8 cellular contexts compared by ENCODE assay signal in genomic region chr22:21952586-21953571, GRCh38. TPM values are rescaled to one million over a fixed set of nuclear protein-coding genes. Genes with fewer than 3 reads are reported as not detected.
DNase-seq lines count a peak whose midpoint lies in the region; ATAC-seq and TF ChIP-seq lines count a peak whose summit lies in the region.

A gene with protein sequence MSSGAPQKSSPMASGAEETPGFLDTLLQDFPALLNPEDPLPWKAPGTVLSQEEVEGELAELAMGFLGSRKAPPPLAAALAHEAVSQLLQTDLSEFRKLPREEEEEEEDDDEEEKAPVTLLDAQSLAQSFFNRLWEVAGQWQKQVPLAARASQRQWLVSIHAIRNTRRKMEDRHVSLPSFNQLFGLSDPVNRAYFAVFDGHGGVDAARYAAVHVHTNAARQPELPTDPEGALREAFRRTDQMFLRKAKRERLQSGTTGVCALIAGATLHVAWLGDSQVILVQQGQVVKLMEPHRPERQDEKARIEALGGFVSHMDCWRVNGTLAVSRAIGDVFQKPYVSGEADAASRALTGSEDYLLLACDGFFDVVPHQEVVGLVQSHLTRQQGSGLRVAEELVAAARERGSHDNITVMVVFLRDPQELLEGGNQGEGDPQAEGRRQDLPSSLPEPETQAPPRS (minus strand): TSS chr22:21952848. CDS start chr22:21946048, 6,800 bp downstream.

- DNase-seq in BE2C = peak; percentile 91
- DNase-seq in GM19238 (ENCODE audit: insufficient read length, low spot score) = peak; percentile 96
- DNase-seq in Panc1 (ENCODE audit: low read depth, low spot score) = no peak
- DNase-seq in activated T-cell treated with anti-CD3 and anti-CD28 coated beads, Interleukin-2, amount 50 U/mL, for 48 hours = peak; percentile 91 to 94
- peak; percentile 93 for DNase-seq in esophagus muscularis mucosa (ENCODE audit: extremely low spot score)
- peak; percentile 90 for DNase-seq in myocyte (ENCODE audit: low read depth)
- peak; percentile 77 for DNase-seq in stimulated activated CD8-positive, alpha-beta memory T cell treated with anti-CD3 and anti-CD28 coated beads, Interleukin-7, amount 100 ng/mL, for 24 hours (ENCODE audit: low read depth)

- H3K36me3 ChIP-seq in BE2C (no peaks in the 10 kb centered on the region), HUES48 (ENCODE audit: control insufficient read depth, insufficient read depth, low read length) (no peaks in the 10 kb centered on the region), Panc1 (ENCODE audit: control insufficient read depth, insufficient read depth, low read length) (no peaks in the 10 kb centered on the region; the same call in 1 of the 2 replicates), esophagus muscularis mucosa (peaks cover 0 to 3% (median 2%) of the 10 kb centered on the region in 4 donors)

- BruUV-seq in Panc1 (replicated peaks; lab: Mats Ljungman, UMichigan) = no TSS peak

- no peak for TF ChIP-seq POLR2A in esophagus muscularis mucosa (IDR thresholded peaks at IDR 0.05; ENCODE audit: low read depth)

- ATAC-seq in Panc1 = peak; percentile 89

- H3K4me1 ChIP-seq in BE2C (no peaks in the 10 kb centered on the region), HUES48 (ENCODE audit: control insufficient read depth, insufficient read depth, low read length) (0 out of 2 replicates have a peak, but pooled peaks cover 5% of the 10 kb centered on the region), Panc1 (ENCODE audit: control insufficient read depth, insufficient read depth, low read length) (peaks cover 4% of the 10 kb centered on the region; the same call in 1 of the 2 replicates), esophagus muscularis mucosa (peaks cover 37 to 49% (median 47%) of the 10 kb centered on the region in 4 donors)

- no peaks in the 10 kb centered on the region for H3K27me3 ChIP-seq in BE2C
- peaks cover 12% of the 10 kb centered on the region; the same call in 1 of the 2 replicates for H3K27me3 ChIP-seq in HUES48 (ENCODE audit: control insufficient read depth, insufficient read depth, low read length)
- no peaks in the 10 kb centered on the region for H3K27me3 ChIP-seq in Panc1 (ENCODE audit: control insufficient read depth, insufficient read depth, low read length)
- no peaks in the 10 kb centered on the region for H3K27me3 ChIP-seq in esophagus muscularis mucosa

- POLR2A ChIA-PET in Panc1 (lab: Charles Lee) = no interaction called here

- CTCF ChIA-PET in Panc1 (lab: Charles Lee) = interaction anchor here (1.1 kb wide), 1 partner anchor 15 kb away, joined by 3 read pairs; no protein-coding TSS in a partner anchor

- in situ Hi-C loops in Panc1 (cut with HindIII; ENCODE audit: low pct_unique_long_range_greater_than_20kb, low sequenced_read_pairs) = no loop called here

- H3K9ac ChIP-seq in HUES48 (ENCODE audit: low read depth, low read length) = no peak within 1 kb of the TSS

- intact Hi-C loops in Panc1 (cut with micrococcal nuclease; ENCODE audit: unreplicated experiment) (no loop called here), esophagus muscularis mucosa (cut with DNase I) (loop anchor here (2.0 kb wide), 2 partner anchors 14 to 240 kb away; no protein-coding TSS in a partner anchor)

- peak within 1 kb of the TSS; percentile 73 for H3K4me3 ChIP-seq in BE2C (ENCODE audit: low read depth, low read length)
- peak within 1 kb of the TSS; percentile 78 for H3K4me3 ChIP-seq in HUES48 (ENCODE audit: low read depth, low read length)
- peak within 1 kb of the TSS; percentile 60 to 64 for H3K4me3 ChIP-seq in Panc1 (ENCODE audit: low read depth in 2 of 2, low read length in 2 of 2)
- H3K4me3 ChIP-seq in esophagus muscularis mucosa = peak within 1 kb of the TSS; percentile 75 to 87 (median 76)

- TF ChIP-seq CTCF in BE2C (IDR thresholded peaks at IDR 0.05; ENCODE audit: low read depth, low read length) = peak; percentile 61
- TF ChIP-seq CTCF in Panc1 (IDR thresholded peaks at IDR 0.05) = peak; percentile 94
- peak; percentile 95 to 99 (median 98) for TF ChIP-seq CTCF in esophagus muscularis mucosa (IDR thresholded peaks at IDR 0.05)

- WGBS in esophagus muscularis mucosa = 32% methylated on average over 21 of the region's 58 CpGs

- H3K27ac ChIP-seq in HUES48 (ENCODE audit: low read depth, low read length) (no peak within 1 kb of the TSS), Panc1 (ENCODE audit: low read length) (peak within 1 kb of the TSS; percentile 65), esophagus muscularis mucosa (replicated peaks in 1 of 4) (peak within 1 kb of the TSS; percentile 66 to 86 (median 77))

- H3K9me3 ChIP-seq in BE2C = no peaks in the 10 kb centered on the region
- peaks cover 4% of the 10 kb centered on the region; the same call in 1 of the 2 replicates for H3K9me3 ChIP-seq in HUES48 (ENCODE audit: control insufficient read depth, insufficient read depth, low read length)
- no peaks in the 10 kb centered on the region for H3K9me3 ChIP-seq in Panc1 (ENCODE audit: control insufficient read depth, insufficient read depth, low read depth, low read length)
- H3K9me3 ChIP-seq in esophagus muscularis mucosa = no peaks in the 10 kb centered on the region

- no peak for TF ChIP-seq EP300 in esophagus muscularis mucosa (IDR thresholded peaks at IDR 0.05)

RNA-seq across cellular contexts. Expression of the gene that starts here (rescaled TPM):
- polyA plus RNA-seq in BE2C (2012; ENCODE audit: insufficient read depth, insufficient read length, low read depth) = 41.0 TPM
- total RNA-seq in Panc1 (2021; ENCODE audit: unreplicated experiment) (28.9 TPM), esophagus muscularis mucosa (10 to 100 TPM; 30.3 to 88.5 (median 74.1) TPM), myocyte (98.1 and 173 TPM in 2 replicates)
- 27.9 TPM for polyA plus RNA-seq in Panc1 (2012; ENCODE audit: insufficient read length)
- polyA plus RNA-seq in myocyte (2012) = 47.5 TPM
